8 cellular contexts compared by ENCODE assay signal in the genomic region with DNA sequence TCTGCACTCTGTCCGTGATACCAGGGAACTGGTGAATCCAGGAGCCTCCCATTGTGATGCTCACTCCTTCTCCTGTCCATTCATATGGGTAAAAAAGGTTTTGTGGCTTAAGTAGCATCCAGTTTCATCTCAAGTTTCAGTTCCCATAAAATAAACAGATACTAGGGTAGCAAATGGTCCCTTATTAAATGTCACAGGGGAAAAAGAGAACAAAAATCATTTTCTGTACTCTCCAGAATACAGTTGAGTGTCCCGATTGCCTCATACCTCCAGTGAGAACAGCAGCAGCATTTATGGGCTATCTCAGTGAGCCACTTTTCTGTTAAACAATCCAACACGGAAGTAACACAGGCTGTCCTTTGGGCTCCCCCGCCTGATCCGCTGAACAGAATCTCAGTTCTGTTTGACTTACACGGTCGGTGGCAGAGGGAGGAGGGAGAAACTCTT.
DNase-seq lines count a peak whose midpoint lies in the region; ATAC-seq and TF ChIP-seq lines count a peak whose summit lies in the region.

No MANE protein-coding gene starts in this region.

- TF ChIP-seq CTCF in PC-9 (conservative IDR thresholded peaks at IDR 0.05), result no peak

- no peak for DNase-seq in activated T-cell treated with anti-CD3 and anti-CD28 coated beads, Interleukin-2, amount 50 U/mL, for 72 hours
- no peak for DNase-seq in activated T-cell treated with anti-CD3 and anti-CD28 coated beads, Interleukin-2, amount 50 U/mL, for 1 hour
- DNase-seq in SIG-M5 (lab: John Stamatoyannopoulos, UW) (peak; percentile 74), left lobe of liver (ENCODE audit: low spot score) (no peak), PC-9 (no peak), GM03348 (ENCODE audit: low spot score) (no peak), NCI-H446 treated with DMSO at 0.1 percent for 48 hours (lab: John Stamatoyannopoulos, UW) (no peak)

- H2AFZ ChIP-seq in PC-9, result no peak overlapping the region

- H3K4me3 ChIP-seq in PC-9, result no peak overlapping the region

- no peaks in the 10 kb centered on the region for H3K79me2 ChIP-seq in PC-9 (ENCODE audit: low read depth)

- no peaks in the 10 kb centered on the region for H3F3A ChIP-seq in PC-9 (ENCODE audit: insufficient read depth, low read depth)

- ATAC-seq in activated T-cell treated with anti-CD3 and anti-CD28 coated beads, Interleukin-2, amount 50 U/mL, for 72 hours (replicated peaks in 1 of 2), result peak in 1 of 2 donors; percentile 14
- ATAC-seq in HG02943 (IDR thresholded peaks at IDR 0.05; ENCODE audit: low read depth, unreplicated experiment) (peak; percentile 52), left lobe of liver (peak; percentile 51)

- H3K27me3 Mint-ChIP-seq in activated T-cell treated with anti-CD3 and anti-CD28 coated beads, Interleukin-2, amount 50 U/mL, for 72 hours (ENCODE audit: low read depth), result no peaks in the 10 kb centered on the region

- POLR2A ChIA-PET in PC-9 (lab: Charles Lee; ENCODE audit: unreplicated experiment), result no interaction called here

- CTCF ChIA-PET in PC-9 (lab: Charles Lee), result no interaction called here

- intact Hi-C loops in PC-9 (cut with micrococcal nuclease; ENCODE audit: unreplicated experiment), result no loop called here

- H3K27ac Mint-ChIP-seq in activated T-cell treated with anti-CD3 and anti-CD28 coated beads, Interleukin-2, amount 50 U/mL, for 72 hours, result peak overlapping the region; percentile 56

- no peaks in the 10 kb centered on the region for H3K9me3 Mint-ChIP-seq in activated T-cell treated with anti-CD3 and anti-CD28 coated beads, Interleukin-2, amount 50 U/mL, for 72 hours

- peaks cover 98% of the 10 kb centered on the region for H3K4me1 Mint-ChIP-seq in activated T-cell treated with anti-CD3 and anti-CD28 coated beads, Interleukin-2, amount 50 U/mL, for 72 hours (ENCODE audit: low read depth)

- no peak overlapping the region for H3K27ac ChIP-seq in PC-9

- H4K20me1 ChIP-seq in PC-9 (ENCODE audit: insufficient read depth), result no peaks in the 10 kb centered on the region

- peaks cover 14% of the 10 kb centered on the region for H3K27me3 ChIP-seq in PC-9 (ENCODE audit: insufficient read depth, low read depth)

- peaks cover 7 to 48% of the 10 kb centered on the region in 2 donors for H3K36me3 Mint-ChIP-seq in activated T-cell treated with anti-CD3 and anti-CD28 coated beads, Interleukin-2, amount 50 U/mL, for 72 hours (ENCODE audit: insufficient read depth in 2 of 2)

- no TSS peak for BruUV-seq in PC-9 (replicated peaks; lab: Mats Ljungman, UMichigan)

- H3K9me2 ChIP-seq in PC-9 (ENCODE audit: insufficient read depth), result no peaks in the 10 kb centered on the region

- no peaks in the 10 kb centered on the region for H3K9me3 ChIP-seq in PC-9 (ENCODE audit: insufficient read depth, low read depth)

- H3K4me1 ChIP-seq in PC-9 (replicated peaks; ENCODE audit: insufficient read depth), result no peaks in the 10 kb centered on the region

- H3K4me3 Mint-ChIP-seq in activated T-cell treated with anti-CD3 and anti-CD28 coated beads, Interleukin-2, amount 50 U/mL, for 72 hours, result peak overlapping the region in 1 of 2 donors; percentile 40

- H3K4me2 ChIP-seq in PC-9, result no peak overlapping the region

- H3K36me3 ChIP-seq in PC-9 (ENCODE audit: low read depth), result no peaks in the 10 kb centered on the region
